Comparison of ENCODE assay signal across 9 cellular contexts in genomic region chr4:14177987-14178386, GRCh38.
DNase-seq lines count a peak whose midpoint lies in the region; ATAC-seq and TF ChIP-seq lines count a peak whose summit lies in the region.
"Had no signal": no experiment of that assay in that cellular context is flagged by ENCODE, and none has a peak within 500 bp of the region (broad histone marks: within the 10 kb centered on the region; RNA-seq: fewer than 3 reads in every experiment).

No MANE protein-coding gene starts in this region.

- peaks cover 3% of the 10 kb centered on the region for H3K27me3 Mint-ChIP-seq in endothelial cell (ENCODE audit: unreplicated experiment)

- no peak overlapping the region for H3K27ac ChIP-seq in left lung

- intact Hi-C loops in left lung (cut with DNase I): no loop called here

- no peak overlapping the region for H3K4me3 Mint-ChIP-seq in endothelial cell (ENCODE audit: unreplicated experiment)
- H3K4me3 Mint-ChIP-seq: brain had no signal

- no peaks in the 10 kb centered on the region for H3K27me3 ChIP-seq in left lung

- H3K4me1 Mint-ChIP-seq in endothelial cell (ENCODE audit: unreplicated experiment): peaks cover 52% of the 10 kb centered on the region

- no peak overlapping the region for H3K4me3 ChIP-seq in left lung

- no peaks in the 10 kb centered on the region for H3K36me3 ChIP-seq in left lung

- H3K9me3 ChIP-seq in left lung: no peaks in the 10 kb centered on the region

- H3K9me3 Mint-ChIP-seq in endothelial cell (ENCODE audit: unreplicated experiment): no peaks in the 10 kb centered on the region
- H3K9me3 Mint-ChIP-seq: brain had no signal

- peak; percentile 94 for ATAC-seq in GM19463 (IDR thresholded peaks at IDR 0.05; ENCODE audit: unreplicated experiment)
- peak; percentile 94 for ATAC-seq in HG03159 (IDR thresholded peaks at IDR 0.05; ENCODE audit: unreplicated experiment)
- ATAC-seq in left lung: no peak

- no peaks in the 10 kb centered on the region for H3K36me3 Mint-ChIP-seq in endothelial cell (ENCODE audit: low read depth, unreplicated experiment)
- H3K36me3 Mint-ChIP-seq: brain had no signal

- TF ChIP-seq POLR2A in GM15510 (IDR thresholded peaks at IDR 0.05; ENCODE audit: borderline replicate concordance, extremely low read depth, insufficient read length): peak; percentile 19

- peaks cover 8 to 13% of the 10 kb centered on the region in 2 donors for H3K4me1 ChIP-seq in left lung

- TF ChIP-seq CTCF in endothelial cell (IDR thresholded peaks at IDR 0.05; ENCODE audit: unreplicated experiment): no peak
- no peak for TF ChIP-seq CTCF in left lung (IDR thresholded peaks at IDR 0.05)

- peak overlapping the region; percentile 64 for H3K27ac Mint-ChIP-seq in endothelial cell (ENCODE audit: unreplicated experiment)
- H3K27ac Mint-ChIP-seq: brain had no signal

- DNase-seq in endothelial cell (ENCODE audit: low spot score) (no peak), left lung (no peak), globus pallidus (ENCODE audit: low spot score) (no peak), EL (no peak)
- no peak for DNase-seq in effector CD8-positive, alpha-beta T cell (lab: John Stamatoyannopoulos, UW)
